In genomic region chr2:178112202-178113152, GRCh38 we compare ENCODE assay signal across 8 cellular contexts. TPM values are rescaled to one million over a fixed set of nuclear protein-coding genes. Genes with fewer than 3 reads are reported as not detected.
A peak's percentile ranks its signal among the peaks of the same experiment; 100 is the strongest.
DNase-seq lines count a peak whose midpoint lies in the region; ATAC-seq and TF ChIP-seq lines count a peak whose summit lies in the region.

A gene with protein sequence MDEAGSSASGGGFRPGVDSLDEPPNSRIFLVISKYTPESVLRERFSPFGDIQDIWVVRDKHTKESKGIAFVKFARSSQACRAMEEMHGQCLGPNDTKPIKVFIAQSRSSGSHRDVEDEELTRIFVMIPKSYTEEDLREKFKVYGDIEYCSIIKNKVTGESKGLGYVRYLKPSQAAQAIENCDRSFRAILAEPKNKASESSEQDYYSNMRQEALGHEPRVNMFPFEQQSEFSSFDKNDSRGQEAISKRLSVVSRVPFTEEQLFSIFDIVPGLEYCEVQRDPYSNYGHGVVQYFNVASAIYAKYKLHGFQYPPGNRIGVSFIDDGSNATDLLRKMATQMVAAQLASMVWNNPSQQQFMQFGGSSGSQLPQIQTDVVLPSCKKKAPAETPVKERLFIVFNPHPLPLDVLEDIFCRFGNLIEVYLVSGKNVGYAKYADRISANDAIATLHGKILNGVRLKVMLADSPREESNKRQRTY (plus strand): TSS chr2:178112437. CDS start chr2:178112547, 110 bp downstream.

- H3K27ac Mint-ChIP-seq in activated CD4-positive, alpha-beta T cell treated with anti-CD3 and anti-CD28 coated beads for 36 hours: peak within 1 kb of the TSS; percentile 87

- CTCF ChIA-PET in activated CD4-positive, alpha-beta T cell treated with anti-CD3 and anti-CD28 coated beads for 36 hours (lab: Charles Lee): interaction anchor here (0.6 to 4.5 kb wide), 37 partner anchors 8 to 1073 kb away, joined by 3 to 44 read pairs (median 4); no protein-coding TSS in a partner anchor

- H3K4me1 ChIP-seq in BLaER1: peaks cover 13% of the 10 kb centered on the region
- H3K4me1 ChIP-seq in colonic mucosa: peaks cover 4% of the 10 kb centered on the region

- peak; percentile 88 for ATAC-seq in HG03439 (IDR thresholded peaks at IDR 0.05; ENCODE audit: unreplicated experiment)
- peak; percentile 93 for ATAC-seq in activated CD4-positive, alpha-beta T cell treated with anti-CD3 and anti-CD28 coated beads for 36 hours
- peak; percentile 98 for ATAC-seq in left colon

- peak within 1 kb of the TSS; percentile 92 for H3K4me3 Mint-ChIP-seq in activated CD4-positive, alpha-beta T cell treated with anti-CD3 and anti-CD28 coated beads for 36 hours

- H3K9me3 Mint-ChIP-seq in activated CD4-positive, alpha-beta T cell treated with anti-CD3 and anti-CD28 coated beads for 36 hours (ENCODE audit: low read depth): no peaks in the 10 kb centered on the region

- H3K9me3 ChIP-seq in BLaER1: no peaks in the 10 kb centered on the region
- no peaks in the 10 kb centered on the region for H3K9me3 ChIP-seq in colonic mucosa

- POLR2A ChIA-PET in activated CD4-positive, alpha-beta T cell treated with anti-CD3 and anti-CD28 coated beads for 36 hours (lab: Charles Lee): no interaction called here

- intact Hi-C loops in activated CD4-positive, alpha-beta T cell treated with anti-CD3 and anti-CD28 coated beads for 36 hours (cut with DNase I, micrococcal nuclease): loop anchor here (1.0 to 5.0 kb wide), 7 partner anchors 82 to 560 kb away; partner anchors contain the start of gene OSBPL6 (in 2 of the 2)
- intact Hi-C loops in colonic mucosa (cut with DNase I) (loop anchor here (5.0 kb wide), 2 partner anchors 130 to 305 kb away; no protein-coding TSS in a partner anchor), left colon (cut with DNase I, micrococcal nuclease) (no loop called here)

- TF ChIP-seq POLR2A in GM19193 (IDR thresholded peaks at IDR 0.05; ENCODE audit: extremely low read depth, insufficient read depth, insufficient read length): peak; percentile 96

- peaks cover 33% of the 10 kb centered on the region for H3K4me1 Mint-ChIP-seq in activated CD4-positive, alpha-beta T cell treated with anti-CD3 and anti-CD28 coated beads for 36 hours

- TF ChIP-seq CTCF in colonic mucosa (IDR thresholded peaks at IDR 0.05): peak; percentile 98

- H3K27ac ChIP-seq in BLaER1: peak within 1 kb of the TSS; percentile 80
- peak within 1 kb of the TSS; percentile 83 for H3K27ac ChIP-seq in colonic mucosa

- H3K27me3 ChIP-seq in BLaER1: no peaks in the 10 kb centered on the region
- no peaks in the 10 kb centered on the region for H3K27me3 ChIP-seq in colonic mucosa

- peaks cover 5% of the 10 kb centered on the region for H3K36me3 Mint-ChIP-seq in activated CD4-positive, alpha-beta T cell treated with anti-CD3 and anti-CD28 coated beads for 36 hours (ENCODE audit: low read depth)

- DNase-seq in NCI-H510A (lab: John Stamatoyannopoulos, UW) (peak; percentile 98), colonic mucosa (peak; percentile 92), left colon (peak; percentile 92 to 95)
- peak; percentile 93 for DNase-seq in activated CD4-positive, alpha-beta T cell treated with anti-CD3 and anti-CD28 coated beads for 36 hours
- peak; percentile 86 for DNase-seq in stimulated activated CD4-positive, alpha-beta T cell treated with anti-CD3 and anti-CD28 coated beads, Interleukin-1b, Interleukin-23, amount 100 ng/mL, for 48 hours

- H3K36me3 ChIP-seq in BLaER1 (peaks cover 5% of the 10 kb centered on the region; the same call in 1 of the 2 replicates), colonic mucosa (no peaks in the 10 kb centered on the region)

- peak within 1 kb of the TSS; percentile 96 for H3K4me2 ChIP-seq in BLaER1

- H3K9ac ChIP-seq in BLaER1 (peak within 1 kb of the TSS; percentile 90), colonic mucosa (ENCODE audit: low read depth in 2 of 2, low read length in 2 of 2) (peak within 1 kb of the TSS; percentile 94 to 96)

- H3K4me3 ChIP-seq in BLaER1 (peak within 1 kb of the TSS; percentile 92), colonic mucosa (peak within 1 kb of the TSS; percentile 96)

- H3K27me3 Mint-ChIP-seq in activated CD4-positive, alpha-beta T cell treated with anti-CD3 and anti-CD28 coated beads for 36 hours: no peaks in the 10 kb centered on the region

- H4K20me1 ChIP-seq in BLaER1: no peaks in the 10 kb centered on the region

RNA-seq across cellular contexts. Expression of the gene that starts here (rescaled TPM):
- 10 to 100 TPM in 1 of 2 experiments, 1 to 10 TPM in 1; 10.0 to 12.9 TPM for total RNA-seq in activated CD4-positive, alpha-beta T cell treated with anti-CD3 and anti-CD28 coated beads for 36 hours
- total RNA-seq in colonic mucosa: 10 to 100 TPM; 12.1 to 12.7 TPM
- total RNA-seq in left colon: 10 to 100 TPM; 12.9 to 15.9 TPM

Comparison
In these comparisons a context has a peak if more than half of its experiments do, and no peak if none do; other contexts are left out.
1. Peak in every context shown above with its lines: DNase-seq, ATAC-seq, H3K4me3 ChIP-seq and H3K27ac ChIP-seq.
2. intact Hi-C loops: an anchor here in activated CD4-positive, alpha-beta T cell treated with anti-CD3 and anti-CD28 coated beads for 36 hours (1.0 to 5.0 kb wide) and colonic mucosa (5.0 kb wide); none called in left colon.